8 cellular contexts compared by ENCODE assay signal in genomic region chr11:62727007-62727832, GRCh38.
DNase-seq lines count a peak whose midpoint lies in the region; ATAC-seq lines count a peak whose summit lies in the region.

TSS of gene HNRNPUL2 (minus strand) at chr11:62727457. CDS start at chr11:62727156, 301 bp downstream.

- H3K4me1 Mint-ChIP-seq in memory B cell: peaks cover 27% of the 10 kb centered on the region

- ATAC-seq in GM19468 (IDR thresholded peaks at IDR 0.05; ENCODE audit: extremely low read depth, unreplicated experiment): peak; percentile 60
- ATAC-seq in memory B cell (ENCODE audit: low read depth): peak; percentile 76

- peak within 1 kb of the TSS; percentile 94 for H3K4me3 Mint-ChIP-seq in memory B cell

- peaks cover 23% of the 10 kb centered on the region for H3K36me3 Mint-ChIP-seq in memory B cell

- H3K9me3 Mint-ChIP-seq in memory B cell: no peaks in the 10 kb centered on the region

- peak within 1 kb of the TSS; percentile 96 for H3K27ac Mint-ChIP-seq in memory B cell

- peak; percentile 95 for DNase-seq in CMK (ENCODE audit: low read depth)
- DNase-seq in HS-5 (ENCODE audit: low read depth): peak; percentile 96
- peak; percentile 99 for DNase-seq in NK-92 treated with Interleukin-12 subunit alpha and Interleukin-12 subunit beta, amount 100 ng/mL, for 24 hours (lab: John Stamatoyannopoulos, UW)
- DNase-seq in activated CD8-positive, alpha-beta memory T cell treated with anti-CD3 and anti-CD28 coated beads for 24 hours: peak; percentile 98
- peak; percentile 97 for DNase-seq in effector CD8-positive, alpha-beta T cell (lab: John Stamatoyannopoulos, UW)
- DNase-seq in memory B cell (ENCODE audit: low spot score in 2 of 2): peak; percentile 95 to 97
- peak; percentile 97 for DNase-seq in stimulated activated CD8-positive, alpha-beta memory T cell treated with anti-CD3 and anti-CD28 coated beads, Interleukin-12 subunit alpha, Interleukin-12 subunit beta, amount 100 ng/mL, for 24 hours (ENCODE audit: extremely low read depth)

- no peaks in the 10 kb centered on the region for H3K27me3 Mint-ChIP-seq in memory B cell

Comparison
In these comparisons a context has a peak if more than half of its experiments do, and no peak if none do; other contexts are left out.
1. Peak in every context shown above with its lines: DNase-seq and ATAC-seq.